1 cellular context compared by ENCODE assay signal in genomic region chr10:119688033-119688508, GRCh38.
TF ChIP-seq lines count a peak whose summit lies in the region.

No MANE protein-coding gene starts in this region.

TF ChIP-seq in K562, 482 proteins besides CTCF, POLR2A, EP300 and RAD21 (continued from another document and continues in another):
- TF ChIP-seq ZNF609 (CRISPR knock-in tag; IDR thresholded peaks at IDR 0.05; ENCODE audit: borderline replicate concordance) (no peak), ZNF445 (CRISPR knock-in tag; IDR thresholded peaks at IDR 0.05; ENCODE audit: low read depth) (no peak), ZNF3 (CRISPR knock-in tag; IDR thresholded peaks at IDR 0.05) (no peak), ZNF140 (CRISPR knock-in tag; IDR thresholded peaks at IDR 0.05) (no peak), HMG20B (CRISPR knock-in tag; IDR thresholded peaks at IDR 0.05) (no peak), OTX1 (CRISPR knock-in tag; IDR thresholded peaks at IDR 0.05) (0 out of 2 replicates have a peak, but pooled peaks have one; percentile 32), LARP7 (IDR thresholded peaks at IDR 0.05) (no peak), NFE2L1 (tag; IDR thresholded peaks at IDR 0.05; ENCODE audit: borderline replicate concordance, low read depth) (peak; percentile 63; the same call in 1 of the 2 replicates), HMGN3 (IDR thresholded peaks at IDR 0.05; ENCODE audit: borderline replicate concordance, extremely low read depth, insufficient read length, low read depth, low read length) (no peak), PATZ1 (CRISPR knock-in tag; IDR thresholded peaks at IDR 0.05; ENCODE audit: borderline replicate concordance) (peak; percentile 86; the same call in 1 of the 2 replicates), MTA2 (IDR thresholded peaks at IDR 0.05; ENCODE audit: low read depth) (no peak), ZNF165 (CRISPR knock-in tag; IDR thresholded peaks at IDR 0.05; ENCODE audit: borderline replicate concordance) (peak; percentile 67; the same call in 1 of the 2 replicates), ZNF436 (CRISPR knock-in tag; IDR thresholded peaks at IDR 0.05) (no peak), PTBP1 (IDR thresholded peaks at IDR 0.05; ENCODE audit: low read depth, low read length) (no peak), THRB (CRISPR knock-in tag; conservative IDR thresholded peaks at IDR 0.05) (0 out of 2 replicates have a peak, but pooled peaks have one; percentile 56), C11orf30 (IDR thresholded peaks at IDR 0.05; ENCODE audit: low read depth) (no peak), CBX5 (IDR thresholded peaks at IDR 0.05; ENCODE audit: borderline replicate concordance, low read depth) (no peak), MYNN (IDR thresholded peaks at IDR 0.05) (no peak), MYNN (CRISPR knock-in tag; IDR thresholded peaks at IDR 0.05) (no peak), POLR2AphosphoS5 (IDR thresholded peaks at IDR 0.05; ENCODE audit: control insufficient read depth, insufficient read depth, low read depth, low read length) (no peak), DLX4 (CRISPR knock-in tag; IDR thresholded peaks at IDR 0.05) (no peak), RBM34 (IDR thresholded peaks at IDR 0.05; ENCODE audit: borderline replicate concordance, insufficient read depth, low read length) (no peak), RBBP5 (IDR thresholded peaks at IDR 0.05; ENCODE audit: borderline replicate concordance, insufficient read depth, low read length, poor library complexity, severe bottlenecking) (no peak), EWSR1 (IDR thresholded peaks at IDR 0.05; ENCODE audit: borderline replicate concordance, low read depth, partially characterized antibody) (no peak), ZNF512 (tag; IDR thresholded peaks at IDR 0.05) (no peak), CUX1 (CRISPR knock-in tag; IDR thresholded peaks at IDR 0.05) (peak; percentile 94), ZNF717 (CRISPR knock-in tag; IDR thresholded peaks at IDR 0.05) (no peak), ZNF174 (CRISPR knock-in tag; IDR thresholded peaks at IDR 0.05) (0 out of 2 replicates have a peak, but pooled peaks have one; percentile 16), CTCFL (IDR thresholded peaks at IDR 0.05; ENCODE audit: borderline replicate concordance, insufficient read depth, low read depth, low read length, poor library complexity, severe bottlenecking) (no peak)
- TF ChIP-seq, protein P1, sequence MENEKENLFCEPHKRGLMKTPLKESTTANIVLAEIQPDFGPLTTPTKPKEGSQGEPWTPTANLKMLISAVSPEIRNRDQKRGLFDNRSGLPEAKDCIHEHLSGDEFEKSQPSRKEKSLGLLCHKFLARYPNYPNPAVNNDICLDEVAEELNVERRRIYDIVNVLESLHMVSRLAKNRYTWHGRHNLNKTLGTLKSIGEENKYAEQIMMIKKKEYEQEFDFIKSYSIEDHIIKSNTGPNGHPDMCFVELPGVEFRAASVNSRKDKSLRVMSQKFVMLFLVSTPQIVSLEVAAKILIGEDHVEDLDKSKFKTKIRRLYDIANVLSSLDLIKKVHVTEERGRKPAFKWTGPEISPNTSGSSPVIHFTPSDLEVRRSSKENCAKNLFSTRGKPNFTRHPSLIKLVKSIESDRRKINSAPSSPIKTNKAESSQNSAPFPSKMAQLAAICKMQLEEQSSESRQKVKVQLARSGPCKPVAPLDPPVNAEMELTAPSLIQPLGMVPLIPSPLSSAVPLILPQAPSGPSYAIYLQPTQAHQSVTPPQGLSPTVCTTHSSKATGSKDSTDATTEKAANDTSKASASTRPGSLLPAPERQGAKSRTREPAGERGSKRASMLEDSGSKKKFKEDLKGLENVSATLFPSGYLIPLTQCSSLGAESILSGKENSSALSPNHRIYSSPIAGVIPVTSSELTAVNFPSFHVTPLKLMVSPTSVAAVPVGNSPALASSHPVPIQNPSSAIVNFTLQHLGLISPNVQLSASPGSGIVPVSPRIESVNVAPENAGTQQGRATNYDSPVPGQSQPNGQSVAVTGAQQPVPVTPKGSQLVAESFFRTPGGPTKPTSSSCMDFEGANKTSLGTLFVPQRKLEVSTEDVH (IDR thresholded peaks at IDR 0.05; ENCODE audit: low read depth, partially characterized antibody): no peak
- TF ChIP-seq, protein P2, sequence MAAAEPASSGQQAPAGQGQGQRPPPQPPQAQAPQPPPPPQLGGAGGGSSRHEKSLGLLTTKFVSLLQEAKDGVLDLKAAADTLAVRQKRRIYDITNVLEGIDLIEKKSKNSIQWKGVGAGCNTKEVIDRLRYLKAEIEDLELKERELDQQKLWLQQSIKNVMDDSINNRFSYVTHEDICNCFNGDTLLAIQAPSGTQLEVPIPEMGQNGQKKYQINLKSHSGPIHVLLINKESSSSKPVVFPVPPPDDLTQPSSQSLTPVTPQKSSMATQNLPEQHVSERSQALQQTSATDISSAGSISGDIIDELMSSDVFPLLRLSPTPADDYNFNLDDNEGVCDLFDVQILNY (CRISPR knock-in tag; IDR thresholded peaks at IDR 0.05): no peak
